In the genomic region with DNA sequence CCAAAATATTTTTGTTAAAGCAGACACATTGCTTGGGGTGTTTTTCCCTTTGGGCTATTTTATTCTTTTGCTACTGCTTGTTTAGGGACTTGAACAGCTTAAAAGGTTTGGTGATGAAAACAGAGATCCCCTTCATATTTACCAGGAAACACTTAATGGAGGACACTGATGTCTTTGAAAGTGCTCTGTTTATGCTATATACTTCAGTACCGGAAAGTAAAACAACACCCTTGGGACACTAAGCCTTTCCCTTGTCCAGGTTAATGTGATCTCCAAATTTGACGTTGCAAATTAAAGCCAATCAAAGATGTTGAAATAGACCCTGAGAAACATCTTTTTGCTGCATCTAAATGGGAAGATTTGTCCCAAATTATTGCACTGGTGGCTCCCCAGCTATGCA, we compare ENCODE assay signal across 21 cellular contexts.
"Had no signal": no experiment of that assay in that cellular context is flagged by ENCODE, and none has a peak within 500 bp of the region (broad histone marks: within the 10 kb centered on the region; RNA-seq: fewer than 3 reads in every experiment).

No MANE protein-coding gene starts in this region.

- H3K4me1 Mint-ChIP-seq: activated B cell treated with CpG ODN at 0.5 μM for 24 hours; central memory CD8-positive, alpha-beta T cell had no signal

- H3K9me3 ChIP-seq: esophagus muscularis mucosa, right lobe of liver had no signal

- H3K4me3 ChIP-seq: esophagus muscularis mucosa, heart right ventricle, lung, mucosa of descending colon, right lobe of liver, transverse colon had no signal

- H3K4me3 Mint-ChIP-seq: activated B cell treated with CpG ODN at 0.5 μM for 24 hours; activated CD8-positive, alpha-beta T cell treated with anti-CD3 and anti-CD28 coated beads, Interleukin-2, amount 10 ng/mL, durations not matched to agents 7 days and 5 days; activated T-cell treated with anti-CD3 and anti-CD28 coated beads, Interleukin-2, amount 50 U/mL, for 72 hours; central memory CD8-positive, alpha-beta T cell; natural killer cell treated with Interleukin-12 subunit alpha and Interleukin-12 subunit beta and Interleukin-15 and Interleukin-18, amount 100 ng/mL, for 72 hours had no signal

- H3K27me3 Mint-ChIP-seq: activated B cell treated with CpG ODN at 0.5 μM for 24 hours; central memory CD8-positive, alpha-beta T cell had no signal

- H3K27ac ChIP-seq: esophagus muscularis mucosa, foreskin keratinocyte, right lobe of liver, transverse colon had no signal

- DNase-seq: activated B cell treated with CpG ODN at 0.5 μM for 24 hours; activated CD8-positive, alpha-beta T cell treated with anti-CD3 and anti-CD28 coated beads, Interleukin-2, amount 10 ng/mL, durations not matched to agents 7 days and 5 days; activated naive CD4-positive, alpha-beta T cell; activated T-cell treated with anti-CD3 and anti-CD28 coated beads for 4 hours; activated T-cell treated with anti-CD3 and anti-CD28 coated beads, Interleukin-2, amount 50 U/mL, for 72 hours; dermis blood vessel endothelial cell; effector CD4-positive, alpha-beta T cell; foreskin keratinocyte; heart right ventricle; kidney glomerular epithelial cell; mucosa of descending colon; right lobe of liver; stimulated activated CD4-positive, alpha-beta T cell treated with anti-CD3 and anti-CD28 coated beads, Interleukin-2, amount 100 ng/mL, for 48 hours; stimulated activated naive CD4-positive, alpha-beta T cell treated with Interleukin-2 at 50 U/mL for 16 hours; T-helper 2 cell; transverse colon had no signal

- H3K27ac Mint-ChIP-seq: activated B cell treated with CpG ODN at 0.5 μM for 24 hours; activated CD8-positive, alpha-beta T cell treated with anti-CD3 and anti-CD28 coated beads, Interleukin-2, amount 10 ng/mL, durations not matched to agents 7 days and 5 days; activated naive CD4-positive, alpha-beta T cell treated with anti-CD3 and anti-CD28 coated beads, Interleukin-2, amount 50 U/mL, for 72 hours; activated T-cell treated with anti-CD3 and anti-CD28 coated beads, Interleukin-2, amount 50 U/mL, for 72 hours; natural killer cell treated with Interleukin-12 subunit alpha and Interleukin-12 subunit beta and Interleukin-15 and Interleukin-18, amount 100 ng/mL, for 72 hours had no signal

- H3K36me3 Mint-ChIP-seq: activated naive CD4-positive, alpha-beta T cell treated with anti-CD3 and anti-CD28 coated beads, Interleukin-2, amount 50 U/mL, for 72 hours; natural killer cell treated with Interleukin-12 subunit alpha and Interleukin-12 subunit beta and Interleukin-15 and Interleukin-18, amount 100 ng/mL, for 72 hours had no signal

- H3K36me3 ChIP-seq: esophagus muscularis mucosa, heart right ventricle, right lobe of liver, transverse colon had no signal

- H3K9me3 Mint-ChIP-seq: activated naive CD4-positive, alpha-beta T cell treated with anti-CD3 and anti-CD28 coated beads, Interleukin-2, amount 50 U/mL, for 72 hours; activated T-cell treated with anti-CD3 and anti-CD28 coated beads, Interleukin-2, amount 50 U/mL, for 72 hours; central memory CD8-positive, alpha-beta T cell; natural killer cell treated with Interleukin-12 subunit alpha and Interleukin-12 subunit beta and Interleukin-15 and Interleukin-18, amount 100 ng/mL, for 72 hours had no signal

- H3K4me1 ChIP-seq: foreskin keratinocyte, right lobe of liver, transverse colon had no signal

- H3K27me3 ChIP-seq: esophagus muscularis mucosa, foreskin keratinocyte, heart right ventricle, right lobe of liver, transverse colon had no signal
